ENCODE assay signal across 2 cellular contexts in genomic region chr2:102142829-102143449, GRCh38.
TF ChIP-seq lines count a peak whose summit lies in the region.

No MANE protein-coding gene starts in this region.

TF ChIP-seq in A549, 52 proteins besides CTCF, POLR2A, EP300 and RAD21:
- no peak for TF ChIP-seq RARB (CRISPR knock-in tag; IDR thresholded peaks at IDR 0.05)
- TF ChIP-seq BCL3 (IDR thresholded peaks at IDR 0.05), result no peak
- peak; percentile 4; the same call in 1 of the 3 replicates for TF ChIP-seq SMC3 (IDR thresholded peaks at IDR 0.05)
- TF ChIP-seq NFE2L2 (conservative IDR thresholded peaks at IDR 0.05; ENCODE audit: low read length), result no peak
- TF ChIP-seq REST (IDR thresholded peaks at IDR 0.05), result no peak

TF ChIP-seq in H1, 55 proteins besides CTCF, POLR2A, EP300 and RAD21:
- TF ChIP-seq TAF1 (IDR thresholded peaks at IDR 0.05; ENCODE audit: low read depth, low read length) (no peak), CEBPB (IDR thresholded peaks at IDR 0.05; ENCODE audit: low read depth, low read length) (no peak), SAP30 (IDR thresholded peaks at IDR 0.05; ENCODE audit: insufficient read depth, insufficient replicate concordance, low read length) (no peak), RBBP5 (IDR thresholded peaks at IDR 0.05; ENCODE audit: borderline replicate concordance, low read depth, low read length) (no peak), KDM5A (IDR thresholded peaks at IDR 0.05; ENCODE audit: low read length) (no peak), RNF2 (IDR thresholded peaks at IDR 0.05; ENCODE audit: borderline replicate concordance, low read depth, low read length, missing control alignments, poor library complexity, severe bottlenecking) (no peak), EZH2 (IDR thresholded peaks at IDR 0.05; ENCODE audit: low read depth, low read length, severe bottlenecking) (peak; percentile 33)
